In genomic region chr5:76617229-76617628, GRCh38 we compare ENCODE assay signal across 17 cellular contexts. TPM values are rescaled to one million over a fixed set of nuclear protein-coding genes. Genes with fewer than 3 reads are reported as not detected.
"Had no signal": no experiment of that assay in that cellular context is flagged by ENCODE, and none has a peak within 500 bp of the region (broad histone marks: within the 10 kb centered on the region; RNA-seq: fewer than 3 reads in every experiment).

No MANE protein-coding gene starts in this region.

- H3K9me3 Mint-ChIP-seq: activated naive CD8-positive, alpha-beta T cell treated with anti-CD3 and anti-CD28 coated beads, Interleukin-2, amount 50 U/mL, for 24 hours; naive B cell; neural progenitor cell; stimulated activated naive B cell treated with anti-CD40 and anti-IgM and Interleukin-4, amounts not matched to agents 10 μg/mL and 1 μg/mL and 100 μg/mL, for 72 hours had no signal

- H3K27me3 Mint-ChIP-seq: activated naive CD8-positive, alpha-beta T cell treated with anti-CD3 and anti-CD28 coated beads, Interleukin-2, amount 50 U/mL, for 24 hours; naive B cell; stimulated activated naive B cell treated with anti-CD40 and anti-IgM and Interleukin-4, amounts not matched to agents 10 μg/mL and 1 μg/mL and 100 μg/mL, for 72 hours had no signal

- DNase-seq: activated CD4-positive, alpha-beta T cell treated with anti-CD3 and anti-CD28 coated beads for 1 hour; activated CD4-positive, alpha-beta T cell treated with anti-CD3 and anti-CD28 coated beads, Interleukin-2, amount 50 U/mL, for 4 hours; activated naive CD4-positive, alpha-beta T cell treated with Interleukin-2 at 50 U/mL for 16 hours; activated naive CD8-positive, alpha-beta T cell treated with anti-CD3 and anti-CD28 coated beads, Interleukin-2, amount 50 U/mL, for 24 hours; activated T-cell treated with anti-CD3 and anti-CD28 coated beads for 4 hours; colonic mucosa; naive B cell; pancreas; sigmoid colon; stimulated activated CD4-positive, alpha-beta T cell treated with anti-CD3 and anti-CD28 coated beads, Interleukin-12 subunit alpha, Interleukin-12 subunit beta, amount 100 ng/mL, for 4 hours; stimulated activated naive B cell treated with anti-CD40 and anti-IgM and Interleukin-4, amounts not matched to agents 10 μg/mL and 1 μg/mL and 100 μg/mL, for 72 hours; T1000; thyroid gland had no signal

- H3K4me3 Mint-ChIP-seq: activated naive CD8-positive, alpha-beta T cell treated with anti-CD3 and anti-CD28 coated beads, Interleukin-2, amount 50 U/mL, for 24 hours; naive B cell; neural progenitor cell; stimulated activated naive B cell treated with anti-CD40 and anti-IgM and Interleukin-4, amounts not matched to agents 10 μg/mL and 1 μg/mL and 100 μg/mL, for 72 hours had no signal

- H3K4me3 ChIP-seq: colonic mucosa, hepatocyte, neural progenitor cell, pancreas, sigmoid colon, thyroid gland had no signal

- H3K4me1 Mint-ChIP-seq: activated naive CD8-positive, alpha-beta T cell treated with anti-CD3 and anti-CD28 coated beads, Interleukin-2, amount 50 U/mL, for 24 hours; naive B cell; stimulated activated naive B cell treated with anti-CD40 and anti-IgM and Interleukin-4, amounts not matched to agents 10 μg/mL and 1 μg/mL and 100 μg/mL, for 72 hours had no signal

- H3K27ac Mint-ChIP-seq: activated naive CD8-positive, alpha-beta T cell treated with anti-CD3 and anti-CD28 coated beads, Interleukin-2, amount 50 U/mL, for 24 hours; naive B cell; neural progenitor cell; stimulated activated naive B cell treated with anti-CD40 and anti-IgM and Interleukin-4, amounts not matched to agents 10 μg/mL and 1 μg/mL and 100 μg/mL, for 72 hours had no signal

- H3K9me3 ChIP-seq: colonic mucosa, pancreas, sigmoid colon, thyroid gland had no signal

- H3K4me1 ChIP-seq: colonic mucosa, pancreas, sigmoid colon, thyroid gland had no signal

- H3K27me3 ChIP-seq: colonic mucosa, hepatocyte, neural progenitor cell, pancreas, sigmoid colon, thyroid gland had no signal

- H3K36me3 ChIP-seq: colonic mucosa, neural progenitor cell, pancreas, sigmoid colon, thyroid gland had no signal

RNA-seq across cellular contexts. Expression of gene F2RL2, which starts 6.0 kb away (rescaled TPM):
- total RNA-seq: lung microvascular endothelial cell had no signal
- polyA plus RNA-seq: keratinocyte had no signal
